Comparison of ENCODE assay signal across 16 cellular contexts in genomic region chr2:3958969-3959368, GRCh38.
"Had no signal": no experiment of that assay in that cellular context is flagged by ENCODE, and none has a peak within 500 bp of the region (broad histone marks: within the 10 kb centered on the region; RNA-seq: fewer than 3 reads in every experiment).

No MANE protein-coding gene starts in this region.

- H3K4me3 ChIP-seq: colonic mucosa, lower lobe of right lung, pancreas, thoracic aorta, tibial nerve, upper lobe of left lung had no signal

- H3K4me1 ChIP-seq: colonic mucosa, lower lobe of right lung, pancreas, tibial nerve, upper lobe of left lung had no signal

- H3K36me3 ChIP-seq: colonic mucosa, lower lobe of right lung, neutrophil, pancreas, thoracic aorta, tibial nerve, upper lobe of left lung had no signal

- H3K27me3 Mint-ChIP-seq: dendritic cell treated with granulocyte-macrophage colony-stimulating factor and Interleukin-4, amounts not matched to agents 40 ng/mL and 50 ng/mL, for 4 days; stimulated activated naive CD8-positive, alpha-beta T cell treated with anti-CD3 and anti-CD28 coated beads, Interleukin-15, Interleukin-2, amounts not matched to agents 100 ng/mL and 50 ng/mL, for 24 hours had no signal

- H3K27ac ChIP-seq: colonic mucosa, lower lobe of right lung, neutrophil, pancreas, thoracic aorta, tibial nerve, upper lobe of left lung had no signal

- H3K9me3 ChIP-seq: colonic mucosa, lower lobe of right lung, neutrophil, pancreas, thoracic aorta, tibial nerve, upper lobe of left lung had no signal

- H3K9me3 Mint-ChIP-seq: dendritic cell treated with granulocyte-macrophage colony-stimulating factor and Interleukin-4, amounts not matched to agents 40 ng/mL and 50 ng/mL, for 4 days; naive thymus-derived CD8-positive, alpha-beta T cell; nephron progenitor cell; stimulated activated naive B cell treated with anti-CD40 and anti-IgM and Interleukin-4, amounts not matched to agents 10 μg/mL and 1 μg/mL and 100 μg/mL, for 72 hours; stimulated activated naive CD8-positive, alpha-beta T cell treated with anti-CD3 and anti-CD28 coated beads, Interleukin-15, Interleukin-2, amounts not matched to agents 100 ng/mL and 50 ng/mL, for 24 hours had no signal

- H3K36me3 Mint-ChIP-seq: naive thymus-derived CD8-positive, alpha-beta T cell; stimulated activated naive B cell treated with anti-CD40 and anti-IgM and Interleukin-4, amounts not matched to agents 10 μg/mL and 1 μg/mL and 100 μg/mL, for 72 hours had no signal

- H3K27ac Mint-ChIP-seq: dendritic cell treated with granulocyte-macrophage colony-stimulating factor and Interleukin-4, amounts not matched to agents 40 ng/mL and 50 ng/mL, for 4 days; naive thymus-derived CD8-positive, alpha-beta T cell; nephron progenitor cell; stimulated activated naive B cell treated with anti-CD40 and anti-IgM and Interleukin-4, amounts not matched to agents 10 μg/mL and 1 μg/mL and 100 μg/mL, for 72 hours; stimulated activated naive CD8-positive, alpha-beta T cell treated with anti-CD3 and anti-CD28 coated beads, Interleukin-15, Interleukin-2, amounts not matched to agents 100 ng/mL and 50 ng/mL, for 24 hours had no signal

- H3K4me3 Mint-ChIP-seq: dendritic cell treated with granulocyte-macrophage colony-stimulating factor and Interleukin-4, amounts not matched to agents 40 ng/mL and 50 ng/mL, for 4 days; naive thymus-derived CD8-positive, alpha-beta T cell; nephron progenitor cell; stimulated activated naive B cell treated with anti-CD40 and anti-IgM and Interleukin-4, amounts not matched to agents 10 μg/mL and 1 μg/mL and 100 μg/mL, for 72 hours; stimulated activated naive CD8-positive, alpha-beta T cell treated with anti-CD3 and anti-CD28 coated beads, Interleukin-15, Interleukin-2, amounts not matched to agents 100 ng/mL and 50 ng/mL, for 24 hours had no signal

- DNase-seq: colonic mucosa; effector CD8-positive, alpha-beta T cell; left ventricle myocardium superior; lower lobe of right lung; naive thymus-derived CD8-positive, alpha-beta T cell; stimulated activated CD4-positive, alpha-beta T cell treated with anti-CD3 and anti-CD28 coated beads, Interleukin-15, amount 100 ng/mL, for 24 hours; stimulated activated CD4-positive, alpha-beta T cell treated with anti-CD3 and anti-CD28 coated beads, Interleukin-2, amount 100 ng/mL, for 48 hours; stimulated activated naive B cell treated with anti-CD40 and anti-IgM and Interleukin-4, amounts not matched to agents 10 μg/mL and 1 μg/mL and 100 μg/mL, for 72 hours; upper lobe of left lung had no signal

- H3K27me3 ChIP-seq: colonic mucosa, neutrophil, tibial nerve, upper lobe of left lung had no signal

- H3K4me1 Mint-ChIP-seq: naive thymus-derived CD8-positive, alpha-beta T cell; stimulated activated naive B cell treated with anti-CD40 and anti-IgM and Interleukin-4, amounts not matched to agents 10 μg/mL and 1 μg/mL and 100 μg/mL, for 72 hours had no signal

- ATAC-seq: left ventricle myocardium superior; naive thymus-derived CD8-positive, alpha-beta T cell had no signal
